Comparison of ENCODE assay signal across 34 cellular contexts in genomic region chr15:74046275-74046674, GRCh38. TPM values are rescaled to one million over a fixed set of nuclear protein-coding genes. Genes with fewer than 3 reads are reported as not detected.
"Had no signal": no experiment of that assay in that cellular context is flagged by ENCODE, and none has a peak within 500 bp of the region (broad histone marks: within the 10 kb centered on the region; RNA-seq: fewer than 3 reads in every experiment).

No MANE protein-coding gene starts in this region.

- H3K36me3 ChIP-seq: neural progenitor cell, transverse colon had no signal

- FAIRE-seq: endothelial cell of umbilical vein, islet of Langerhans had no signal

- H3K4me3 Mint-ChIP-seq: memory B cell; mesothelial cell of epicardium; natural killer cell treated with Interleukin-12 subunit alpha and Interleukin-12 subunit beta and Interleukin-15 and Interleukin-18, amount 100 ng/mL, for 72 hours; neural progenitor cell; stimulated activated naive B cell treated with anti-CD40 and anti-IgM and Interleukin-4, amounts not matched to agents 10 μg/mL and 1 μg/mL and 100 μg/mL, for 72 hours; stimulated activated naive CD8-positive, alpha-beta T cell treated with anti-CD3 and anti-CD28 coated beads, Interleukin-15, amount 100 ng/mL, for 72 hours had no signal

- ATAC-seq: foreskin keratinocyte; gastroesophageal sphincter; heart left ventricle; left colon; left ventricle myocardium superior; lower lobe of right lung; mucosa of descending colon; natural killer cell treated with Interleukin-12 subunit alpha and Interleukin-12 subunit beta and Interleukin-15 and Interleukin-18, amount 100 ng/mL, for 72 hours; psoas muscle; right cardiac atrium; stimulated activated naive B cell treated with anti-CD40 and anti-IgM and Interleukin-4, amounts not matched to agents 10 μg/mL and 1 μg/mL and 100 μg/mL, for 72 hours; stimulated activated naive CD8-positive, alpha-beta T cell treated with anti-CD3 and anti-CD28 coated beads, Interleukin-15, amount 100 ng/mL, for 72 hours; upper lobe of right lung had no signal

- H3K27ac Mint-ChIP-seq: memory B cell; mesothelial cell of epicardium; natural killer cell treated with Interleukin-12 subunit alpha and Interleukin-12 subunit beta and Interleukin-15 and Interleukin-18, amount 100 ng/mL, for 72 hours; neural progenitor cell had no signal

- H3K27ac ChIP-seq: esophagus muscularis mucosa, foreskin keratinocyte, lower lobe of right lung, neural progenitor cell, psoas muscle, sigmoid colon, spleen, suprapubic skin, transverse colon, upper lobe of right lung had no signal

- H2AFZ ChIP-seq: neural progenitor cell had no signal

- H3K4me3 ChIP-seq: coronary artery, esophagus muscularis mucosa, gastroesophageal sphincter, heart left ventricle, lower lobe of right lung, mucosa of descending colon, neural progenitor cell, psoas muscle, sigmoid colon, skin epidermis, spleen, suprapubic skin, transverse colon, upper lobe of right lung, vagina had no signal

- DNase-seq: dermis blood vessel endothelial cell; effector memory CD4-positive, alpha-beta T cell; foreskin keratinocyte; hippocampal formation; kidney glomerular epithelial cell; left colon; left ventricle myocardium superior; lower lobe of right lung; mucosa of descending colon; naive B cell; psoas muscle; sigmoid colon; spleen; stimulated activated naive B cell treated with anti-CD40 and anti-IgM and Interleukin-4, amounts not matched to agents 10 μg/mL and 1 μg/mL and 100 μg/mL, for 72 hours; stimulated activated naive CD8-positive, alpha-beta T cell treated with anti-CD3 and anti-CD28 coated beads, Interleukin-15, amount 100 ng/mL, for 72 hours; transverse colon; upper lobe of right lung had no signal

- H3K36me3 Mint-ChIP-seq: mesothelial cell of epicardium; naive B cell; natural killer cell treated with Interleukin-12 subunit alpha and Interleukin-12 subunit beta and Interleukin-15 and Interleukin-18, amount 100 ng/mL, for 72 hours; neural progenitor cell had no signal

- H3K4me2 ChIP-seq: neural progenitor cell had no signal

- H3K9me3 ChIP-seq: esophagus muscularis mucosa, gastroesophageal sphincter, heart left ventricle, lower lobe of right lung, mucosa of descending colon, psoas muscle, sigmoid colon, spleen, suprapubic skin, transverse colon, upper lobe of right lung, vagina had no signal

- H3K9ac ChIP-seq: neural progenitor cell had no signal

- H3K9me3 Mint-ChIP-seq: memory B cell; mesothelial cell of epicardium; naive B cell; natural killer cell treated with Interleukin-12 subunit alpha and Interleukin-12 subunit beta and Interleukin-15 and Interleukin-18, amount 100 ng/mL, for 72 hours; neural progenitor cell; stimulated activated naive B cell treated with anti-CD40 and anti-IgM and Interleukin-4, amounts not matched to agents 10 μg/mL and 1 μg/mL and 100 μg/mL, for 72 hours; stimulated activated naive CD8-positive, alpha-beta T cell treated with anti-CD3 and anti-CD28 coated beads, Interleukin-15, amount 100 ng/mL, for 72 hours had no signal

- H3K27me3 ChIP-seq: esophagus muscularis mucosa, foreskin keratinocyte, gastroesophageal sphincter, heart left ventricle, neural progenitor cell, sigmoid colon, spleen, suprapubic skin, transverse colon, upper lobe of right lung, vagina had no signal

- H3K27me3 Mint-ChIP-seq: memory B cell; naive B cell; natural killer cell treated with Interleukin-12 subunit alpha and Interleukin-12 subunit beta and Interleukin-15 and Interleukin-18, amount 100 ng/mL, for 72 hours; stimulated activated naive B cell treated with anti-CD40 and anti-IgM and Interleukin-4, amounts not matched to agents 10 μg/mL and 1 μg/mL and 100 μg/mL, for 72 hours; stimulated activated naive CD8-positive, alpha-beta T cell treated with anti-CD3 and anti-CD28 coated beads, Interleukin-15, amount 100 ng/mL, for 72 hours had no signal

- H3K4me1 ChIP-seq: foreskin keratinocyte, psoas muscle had no signal

RNA-seq across cellular contexts. Expression of gene GOLGA6A, which starts 36.1 kb away (rescaled TPM):
- total RNA-seq: dermis blood vessel endothelial cell; endothelial cell of umbilical vein; epithelial cell of proximal tubule; foreskin keratinocyte; heart left ventricle; left colon; left ventricle myocardium superior; lower lobe of right lung; mucosa of descending colon; natural killer cell treated with Interleukin-12 subunit alpha and Interleukin-12 subunit beta and Interleukin-15 and Interleukin-18, amount 100 ng/mL, for 72 hours; osteocyte; right cardiac atrium; sigmoid colon; transverse colon; upper lobe of right lung had no signal
- polyA plus RNA-seq: endothelial cell of umbilical vein, fibroblast of lung, foreskin keratinocyte, heart left ventricle, right cardiac atrium, sigmoid colon had no signal
